ENCODE assay signal across 10 cellular contexts in genomic region chr10:69961168-69961863, GRCh38.
DNase-seq lines count a peak whose midpoint lies in the region; ATAC-seq and TF ChIP-seq lines count a peak whose summit lies in the region.
"Had no signal": no experiment of that assay in that cellular context is flagged by ENCODE, and none has a peak within 500 bp of the region (broad histone marks: within the 10 kb centered on the region; RNA-seq: fewer than 3 reads in every experiment).

No MANE protein-coding gene starts in this region.

- no peak for ATAC-seq in GM19035 (IDR thresholded peaks at IDR 0.05; ENCODE audit: unreplicated experiment)

- no peak overlapping the region for H3K27ac Mint-ChIP-seq in osteocyte (ENCODE audit: unreplicated experiment)
- H3K27ac Mint-ChIP-seq: activated naive CD4-positive, alpha-beta T cell treated with anti-CD3 and anti-CD28 coated beads, Interleukin-2, amount 10 ng/mL, durations not matched to agents 7 days and 5 days had no signal

- H3K9me3 Mint-ChIP-seq in osteocyte (ENCODE audit: unreplicated experiment) = no peaks in the 10 kb centered on the region
- H3K9me3 Mint-ChIP-seq: activated naive CD4-positive, alpha-beta T cell treated with anti-CD3 and anti-CD28 coated beads, Interleukin-2, amount 10 ng/mL, durations not matched to agents 7 days and 5 days had no signal

- peaks cover 20% of the 10 kb centered on the region for H3K4me1 Mint-ChIP-seq in osteocyte (ENCODE audit: unreplicated experiment)
- H3K4me1 Mint-ChIP-seq: activated naive CD4-positive, alpha-beta T cell treated with anti-CD3 and anti-CD28 coated beads, Interleukin-2, amount 10 ng/mL, durations not matched to agents 7 days and 5 days had no signal

- no peak overlapping the region for H3K4me3 Mint-ChIP-seq in osteocyte (ENCODE audit: unreplicated experiment)
- H3K4me3 Mint-ChIP-seq: activated naive CD4-positive, alpha-beta T cell treated with anti-CD3 and anti-CD28 coated beads, Interleukin-2, amount 10 ng/mL, durations not matched to agents 7 days and 5 days had no signal

- H3K4me3 ChIP-seq in GM12864 (ENCODE audit: low read depth, low read length) = no peak overlapping the region
- peak overlapping the region; percentile 7 for H3K4me3 ChIP-seq in epithelial cell of proximal tubule (ENCODE audit: low read depth, low read length)

- peaks cover 17% of the 10 kb centered on the region for H3K36me3 Mint-ChIP-seq in osteocyte (ENCODE audit: unreplicated experiment)
- H3K36me3 Mint-ChIP-seq: activated naive CD4-positive, alpha-beta T cell treated with anti-CD3 and anti-CD28 coated beads, Interleukin-2, amount 10 ng/mL, durations not matched to agents 7 days and 5 days had no signal

- DNase-seq in GM12864 (ENCODE audit: low read depth) (no peak), NCI-H460 (ENCODE audit: extremely low read depth, low read depth) (peak; percentile 7), epithelial cell of proximal tubule (ENCODE audit: low read depth) (peak; percentile 4), osteocyte (ENCODE audit: extremely low spot score, unreplicated experiment) (peak; percentile 81), retina (no peak), T-helper 2 cell (no peak)
- DNase-seq in stimulated activated CD4-positive, alpha-beta T cell treated with anti-CD3 and anti-CD28 coated beads, Interleukin-1b, Interleukin-23, amount 100 ng/mL, for 48 hours = no peak
- DNase-seq: activated naive CD4-positive, alpha-beta T cell treated with anti-CD3 and anti-CD28 coated beads, Interleukin-2, amount 10 ng/mL, durations not matched to agents 7 days and 5 days; SIG-M5 had no signal

- no peaks in the 10 kb centered on the region for H3K27me3 Mint-ChIP-seq in osteocyte (ENCODE audit: unreplicated experiment)

- TF ChIP-seq CTCF in GM12864 (IDR thresholded peaks at IDR 0.05; ENCODE audit: low read depth, low read length, missing control alignments) = peak; percentile 46
- peak; percentile 69 for TF ChIP-seq CTCF in epithelial cell of proximal tubule (conservative IDR thresholded peaks at IDR 0.05; ENCODE audit: low read depth, low read length)
- peak; percentile 36 for TF ChIP-seq CTCF in osteocyte (IDR thresholded peaks at IDR 0.05)

Comparison
In these comparisons a context has a peak if more than half of its experiments do, and no peak if none do; other contexts are left out.
1. DNase-seq: peak in NCI-H460 (single experiment), epithelial cell of proximal tubule (single experiment) and osteocyte (single experiment); none in GM12864 (single experiment), stimulated activated CD4-positive, alpha-beta T cell treated with anti-CD3 and anti-CD28 coated beads, Interleukin-1b, Interleukin-23, amount 100 ng/mL, for 48 hours (single experiment), retina (single experiment) and T-helper 2 cell (0 of 5).
2. Peak in every context shown above with its lines, with median percentiles within 50 percentile points of each other: CTCF ChIP-seq.